Comparison of ENCODE assay signal across 8 cellular contexts in the genomic region with DNA sequence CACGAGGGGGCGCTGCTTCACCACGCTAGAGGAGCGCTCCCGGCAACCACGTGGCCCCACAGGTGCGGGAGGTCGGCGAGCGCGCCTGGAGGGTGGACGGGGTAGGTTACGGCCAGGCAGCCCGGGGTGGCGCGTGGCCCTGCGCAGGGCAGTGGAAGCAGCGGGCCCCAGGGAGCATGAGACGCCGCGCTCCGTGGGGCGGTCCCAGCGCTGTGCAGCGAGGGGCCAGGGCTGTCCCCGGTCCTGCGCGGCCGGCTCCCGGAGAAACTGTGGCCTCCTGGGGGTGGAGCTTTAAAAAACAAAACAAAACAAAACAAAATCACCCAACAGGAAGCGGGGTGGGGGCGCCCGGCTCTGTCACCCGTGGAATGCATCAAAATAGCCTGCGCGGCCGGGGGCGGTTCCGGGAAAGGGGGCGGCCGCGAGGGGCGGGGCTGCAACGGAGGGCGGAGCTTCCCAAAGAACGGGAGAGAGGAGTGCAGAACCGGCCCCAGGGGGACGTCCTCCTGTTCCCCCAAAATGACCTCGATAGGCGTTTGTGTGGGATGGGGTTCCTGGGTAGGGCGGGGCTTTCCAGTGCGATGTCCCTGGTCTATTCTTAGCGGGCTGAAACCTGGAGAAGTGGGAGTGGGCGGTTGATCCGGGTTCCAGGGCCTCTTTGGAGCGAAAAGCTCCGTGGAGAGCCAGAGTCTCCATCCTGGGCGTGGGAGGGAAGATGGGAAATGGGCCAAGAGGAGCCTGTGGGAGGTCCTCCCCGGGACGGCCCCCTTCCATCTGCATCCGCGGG.
DNase-seq lines count a peak whose midpoint lies in the region; ATAC-seq and TF ChIP-seq lines count a peak whose summit lies in the region.

No MANE protein-coding gene starts in this region.

- H3K4me3 ChIP-seq in fibroblast of pulmonary artery (replicated peaks; ENCODE audit: low read depth, low read length) = peak overlapping the region; percentile 57

- peak; percentile 82 for ATAC-seq in GM21529 (IDR thresholded peaks at IDR 0.05; ENCODE audit: unreplicated experiment)

- H3K9me3 Mint-ChIP-seq in nephron = no peaks in the 10 kb centered on the region

- peak overlapping the region; percentile 82 to 86 (median 82) for H3K4me3 Mint-ChIP-seq in nephron

- peak; percentile 68 for TF ChIP-seq CTCF in fibroblast of pulmonary artery (IDR thresholded peaks at IDR 0.05; ENCODE audit: low read length, missing control alignments)
- peak; percentile 98 to 99 (median 99) for TF ChIP-seq CTCF in nephron (IDR thresholded peaks at IDR 0.05; ENCODE audit: unreplicated experiment in 3 of 3)

- peak; percentile 63 for DNase-seq in DMS153 treated with DMSO at 0.1 percent for 48 hours (lab: John Stamatoyannopoulos, UW; ENCODE audit: unreplicated experiment)
- DNase-seq in KBM-7 = peak; percentile 91
- peak; percentile 83 for DNase-seq in RKO (ENCODE audit: low spot score)
- DNase-seq in activated T-helper 9 cell treated with anti-CD3 and anti-CD28 coated beads, Interleukin-2, amount 50 U/mL, for 16 hours (ENCODE audit: low read depth) = peak; percentile 92
- peak; percentile 91 for DNase-seq in fibroblast of pulmonary artery (ENCODE audit: low read depth)
- peak; percentile 79 to 93 (median 88) for DNase-seq in stimulated activated naive CD4-positive, alpha-beta T cell (lab: John Stamatoyannopoulos, UW)

- in situ Hi-C loops in KBM-7 (cut with MboI; ENCODE audit: low pct_unique_long_range_greater_than_20kb, low sequenced_read_pairs) = loop anchor here (25.0 kb wide), 1 partner anchor 249 kb away; no protein-coding TSS in a partner anchor

- H3K4me1 Mint-ChIP-seq in nephron = peaks cover 9% of the 10 kb centered on the region

- H3K27ac Mint-ChIP-seq in nephron = peak overlapping the region; percentile 96 to 98 (median 98)

- H3K27me3 Mint-ChIP-seq in nephron (ENCODE audit: low read depth) = peaks cover 8% of the 10 kb centered on the region

- peaks cover 7% of the 10 kb centered on the region for H3K36me3 Mint-ChIP-seq in nephron (ENCODE audit: low read depth)

Comparison
In these comparisons a context has a peak if more than half of its experiments do, and no peak if none do; other contexts are left out.
1. Peak in every context shown above with its lines: DNase-seq, ATAC-seq and H3K4me3 ChIP-seq.